Comparison of ENCODE assay signal across 1 cellular context in genomic region chr17:39655105-39655504, GRCh38.
TF ChIP-seq lines count a peak whose summit lies in the region.

No MANE protein-coding gene starts in this region.

TF ChIP-seq in SK-N-SH, 30 proteins besides CTCF, POLR2A, EP300 and RAD21 (continued from another document):
- no peak for TF ChIP-seq IRF3 (IDR thresholded peaks at IDR 0.05; ENCODE audit: low read depth, low read length)
- no peak for TF ChIP-seq SIN3A (IDR thresholded peaks at IDR 0.05; ENCODE audit: borderline replicate concordance, low read depth, low read length)
TF ChIP-seq in SK-N-SH: peak in this region for 0.
